In genomic region chr3:4416961-4417360, GRCh38 we compare ENCODE assay signal across 11 cellular contexts. TPM values are rescaled to one million over a fixed set of nuclear protein-coding genes. Genes with fewer than 3 reads are reported as not detected.
DNase-seq lines count a peak whose midpoint lies in the region; FAIRE-seq and TF ChIP-seq lines count a peak whose summit lies in the region.
"Had no signal": no experiment of that assay in that cellular context is flagged by ENCODE, and none has a peak within 500 bp of the region (broad histone marks: within the 10 kb centered on the region; RNA-seq: fewer than 3 reads in every experiment).

No MANE protein-coding gene starts in this region.

- H3K9me3 ChIP-seq in smooth muscle cell (replicated peaks; ENCODE audit: low read depth) (no peaks in the 10 kb centered on the region), neuronal stem cell (replicated peaks in 1 of 2; ENCODE audit: control insufficient read depth in 2 of 2, insufficient read depth in 1 of 2, low read depth in 1 of 2, low read length in 2 of 2) (no peaks in the 10 kb centered on the region)

- H4K20me1 ChIP-seq in smooth muscle cell (ENCODE audit: low read depth) = no peaks in the 10 kb centered on the region

- no peak overlapping the region for H3K14ac ChIP-seq in neuronal stem cell (ENCODE audit: low read length)

- 90% methylated on average over 6 of the region's 6 CpGs for WGBS in smooth muscle cell (ENCODE audit: low lambda C conversion rate)
- no CpG with 5 or more reads among the region's 6 CpGs for WGBS in neuronal stem cell (ENCODE audit: extremely low coverage in 2 of 2, insufficient read length in 2 of 2, insufficient replicate concordance in 1 of 2), 2 donors

- no peak overlapping the region for H3K4ac ChIP-seq in neuronal stem cell (ENCODE audit: low read length)

- peaks cover under 1% of the 10 kb centered on the region for H3K36me3 ChIP-seq in bronchial epithelial cell (ENCODE audit: control insufficient read depth, insufficient read depth, low read length)
- no peaks in the 10 kb centered on the region for H3K36me3 ChIP-seq in smooth muscle cell (ENCODE audit: low read depth)
- H3K36me3 ChIP-seq in neuronal stem cell (replicated peaks in 1 of 2; ENCODE audit: control insufficient read depth in 2 of 2, insufficient read depth in 2 of 2, low read length in 2 of 2) = peaks cover 0 to 20% of the 10 kb centered on the region in 2 donors

- no peak overlapping the region for H2BK5ac ChIP-seq in neuronal stem cell (ENCODE audit: low read length)

- H3K27ac Mint-ChIP-seq in activated T-helper 2 cell treated with anti-CD3 and anti-CD28 coated beads, Interferon-gamma antibody, Interleukin-2, Interleukin-4, amounts not matched to agents 10 μg/mL and 5 μg/mL and 100 μg/mL, durations not matched to agents 14 hours and 24 hours and 36 hours = no peak overlapping the region

- H3K18ac ChIP-seq in neuronal stem cell (ENCODE audit: low read length) = no peak overlapping the region

- H3K27me3 ChIP-seq in bronchial epithelial cell (ENCODE audit: control insufficient read depth, insufficient read depth, low read length) (no peaks in the 10 kb centered on the region), smooth muscle cell (ENCODE audit: low read depth) (no peaks in the 10 kb centered on the region), neuronal stem cell (ENCODE audit: control insufficient read depth in 3 of 3, insufficient read depth in 3 of 3, low read depth in 1 of 3, low read length in 3 of 3) (no peaks in the 10 kb centered on the region)

- no peak overlapping the region for H2AFZ ChIP-seq in smooth muscle cell (ENCODE audit: low read depth)
- no peak overlapping the region for H2AFZ ChIP-seq in neuronal stem cell (ENCODE audit: low read length)

- H3K9me3 Mint-ChIP-seq in activated T-helper 2 cell treated with anti-CD3 and anti-CD28 coated beads, Interferon-gamma antibody, Interleukin-2, Interleukin-4, amounts not matched to agents 10 μg/mL and 5 μg/mL and 100 μg/mL, durations not matched to agents 14 hours and 24 hours and 36 hours = no peaks in the 10 kb centered on the region

- no peaks in the 10 kb centered on the region for H3F3A ChIP-seq in smooth muscle cell (ENCODE audit: low read depth)

- no peaks in the 10 kb centered on the region for H3K4me1 ChIP-seq in smooth muscle cell (ENCODE audit: low read depth)
- no peaks in the 10 kb centered on the region for H3K4me1 ChIP-seq in neuronal stem cell (ENCODE audit: control insufficient read depth in 2 of 2, insufficient read depth in 1 of 2, low read depth in 1 of 2, low read length in 2 of 2)

- no peak overlapping the region for H3K23ac ChIP-seq in neuronal stem cell (ENCODE audit: low read depth, low read length, poor library complexity)

- H3K4me2 ChIP-seq in smooth muscle cell (no peak overlapping the region), neuronal stem cell (ENCODE audit: insufficient read depth, low read length, poor library complexity, severe bottlenecking) (no peak overlapping the region)

- H4K91ac ChIP-seq in neuronal stem cell (ENCODE audit: low read depth, low read length, poor library complexity) = no peak overlapping the region

- H3K79me2 ChIP-seq in smooth muscle cell (ENCODE audit: low read depth) = no peaks in the 10 kb centered on the region

- H2AK5ac ChIP-seq in neuronal stem cell (ENCODE audit: low read depth, low read length) = no peak overlapping the region

- H3K79me1 ChIP-seq in neuronal stem cell (ENCODE audit: low read depth, low read length) = no peaks in the 10 kb centered on the region

- H3K4me1 Mint-ChIP-seq in activated T-helper 2 cell treated with anti-CD3 and anti-CD28 coated beads, Interferon-gamma antibody, Interleukin-2, Interleukin-4, amounts not matched to agents 10 μg/mL and 5 μg/mL and 100 μg/mL, durations not matched to agents 14 hours and 24 hours and 36 hours (ENCODE audit: low read depth) = peaks cover 34% of the 10 kb centered on the region

- peak; percentile 79 for DNase-seq in CD1c-positive myeloid dendritic cell (ENCODE audit: extremely low spot score)
- peak; percentile 100 for DNase-seq in LHCN-M2 (ENCODE audit: low read depth)
- DNase-seq in bronchial epithelial cell (ENCODE audit: low read depth) = peak; percentile 100
- peak; percentile 80 for DNase-seq in non-pigmented ciliary epithelial cell (ENCODE audit: low read depth)
- no peak for DNase-seq in smooth muscle cell (lab: John Stamatoyannopoulos, UW; ENCODE audit: unreplicated experiment)
- DNase-seq in activated T-helper 2 cell treated with anti-CD3 and anti-CD28 coated beads, Interferon-gamma antibody, Interleukin-2, Interleukin-4, amounts not matched to agents 10 μg/mL and 5 μg/mL and 100 μg/mL, durations not matched to agents 14 hours and 24 hours and 36 hours (ENCODE audit: low spot score) = no peak
- DNase-seq in neuronal stem cell (ENCODE audit: low spot score) = no peak
- no peak for DNase-seq in kidney glomerular epithelial cell (lab: John Stamatoyannopoulos, UW)
- DNase-seq: activated CD4-positive, alpha-beta T cell treated with anti-CD3 and anti-CD28 coated beads, Interleukin-2, amount 50 U/mL, for 1 hour; effector CD8-positive, alpha-beta T cell; NCI-H82 had no signal

- H3K27ac ChIP-seq in smooth muscle cell (ENCODE audit: low read depth) (no peak overlapping the region), neuronal stem cell (replicated peaks; ENCODE audit: low read length) (no peak overlapping the region)

- no peak overlapping the region for H2BK15ac ChIP-seq in neuronal stem cell (ENCODE audit: low read length)

- H4K8ac ChIP-seq in neuronal stem cell (ENCODE audit: low read depth, low read length) = no peak overlapping the region

- H3K9ac ChIP-seq in smooth muscle cell (ENCODE audit: low read depth) = no peak overlapping the region
- H3K9ac ChIP-seq in neuronal stem cell (ENCODE audit: low read depth, low read length, poor library complexity) = no peak overlapping the region

- intact Hi-C loops in activated T-helper 2 cell treated with anti-CD3 and anti-CD28 coated beads, Interferon-gamma antibody, Interleukin-2, Interleukin-4, amounts not matched to agents 10 μg/mL and 5 μg/mL and 100 μg/mL, durations not matched to agents 14 hours and 24 hours and 36 hours (cut with micrococcal nuclease) = no loop called here

- peak; percentile 9 for TF ChIP-seq CTCF in bronchial epithelial cell (IDR thresholded peaks at IDR 0.05; ENCODE audit: insufficient read depth, low read length, severe bottlenecking)
- TF ChIP-seq CTCF in smooth muscle cell (IDR thresholded peaks at IDR 0.05; ENCODE audit: borderline replicate concordance, insufficient read depth, poor library complexity, severe bottlenecking) = no peak

- no peak overlapping the region for H2BK12ac ChIP-seq in neuronal stem cell (ENCODE audit: low read length)

- no peak overlapping the region for H3K4me3 Mint-ChIP-seq in activated T-helper 2 cell treated with anti-CD3 and anti-CD28 coated beads, Interferon-gamma antibody, Interleukin-2, Interleukin-4, amounts not matched to agents 10 μg/mL and 5 μg/mL and 100 μg/mL, durations not matched to agents 14 hours and 24 hours and 36 hours (ENCODE audit: low read depth)

- H3K36me3 Mint-ChIP-seq in activated T-helper 2 cell treated with anti-CD3 and anti-CD28 coated beads, Interferon-gamma antibody, Interleukin-2, Interleukin-4, amounts not matched to agents 10 μg/mL and 5 μg/mL and 100 μg/mL, durations not matched to agents 14 hours and 24 hours and 36 hours (ENCODE audit: low read depth) = peaks cover 25% of the 10 kb centered on the region

- no peak for FAIRE-seq in bronchial epithelial cell (lab: Jason Lieb, UNC)

- no peaks in the 10 kb centered on the region for H3K27me3 Mint-ChIP-seq in activated T-helper 2 cell treated with anti-CD3 and anti-CD28 coated beads, Interferon-gamma antibody, Interleukin-2, Interleukin-4, amounts not matched to agents 10 μg/mL and 5 μg/mL and 100 μg/mL, durations not matched to agents 14 hours and 24 hours and 36 hours (ENCODE audit: low read depth)

- no peak overlapping the region for H2BK120ac ChIP-seq in neuronal stem cell (ENCODE audit: low read depth, low read length)

- H3K4me3 ChIP-seq in bronchial epithelial cell (ENCODE audit: low read depth, low read length) (no peak overlapping the region), smooth muscle cell (no peak overlapping the region), neuronal stem cell (ENCODE audit: low read length in 2 of 2) (no peak overlapping the region)

RNA-seq across cellular contexts. Expression of gene SUMF1, which starts 50.1 kb away (rescaled TPM):
- total RNA-seq in LHCN-M2 (2014; rRNA removed) (78.2 and 81.4 TPM in 2 replicates), bronchial epithelial cell (44.5 and 81.7 TPM in 2 replicates), smooth muscle cell (29.5 and 39.4 TPM in 2 replicates)
- 26.6 TPM for polyA plus RNA-seq in LHCN-M2 (2012)
- polyA plus RNA-seq in smooth muscle cell = 28.1 and 28.3 TPM in 2 replicates
- 6.9 and 7.7 TPM in 2 replicates for total RNA-seq in activated T-helper 2 cell treated with anti-CD3 and anti-CD28 coated beads, Interferon-gamma antibody, Interleukin-2, Interleukin-4, amounts not matched to agents 10 μg/mL and 5 μg/mL and 100 μg/mL, durations not matched to agents 14 hours and 24 hours and 36 hours
- 5.0 TPM for polyA plus RNA-seq in neuronal stem cell (2013, experiment 1 of 2)
- 5.3 TPM for polyA plus RNA-seq in neuronal stem cell (2013, experiment 2 of 2)

Comparison
In these comparisons a context has a peak if more than half of its experiments do, and no peak if none do; other contexts are left out.
1. DNase-seq: peak in CD1c-positive myeloid dendritic cell (single experiment), LHCN-M2 (single experiment), bronchial epithelial cell (single experiment) and non-pigmented ciliary epithelial cell (single experiment); none in smooth muscle cell (single experiment), activated T-helper 2 cell treated with anti-CD3 and anti-CD28 coated beads, Interferon-gamma antibody, Interleukin-2, Interleukin-4, amounts not matched to agents 10 μg/mL and 5 μg/mL and 100 μg/mL, durations not matched to agents 14 hours and 24 hours and 36 hours (single experiment), neuronal stem cell (single experiment) and kidney glomerular epithelial cell (single experiment).